In the genomic region with DNA sequence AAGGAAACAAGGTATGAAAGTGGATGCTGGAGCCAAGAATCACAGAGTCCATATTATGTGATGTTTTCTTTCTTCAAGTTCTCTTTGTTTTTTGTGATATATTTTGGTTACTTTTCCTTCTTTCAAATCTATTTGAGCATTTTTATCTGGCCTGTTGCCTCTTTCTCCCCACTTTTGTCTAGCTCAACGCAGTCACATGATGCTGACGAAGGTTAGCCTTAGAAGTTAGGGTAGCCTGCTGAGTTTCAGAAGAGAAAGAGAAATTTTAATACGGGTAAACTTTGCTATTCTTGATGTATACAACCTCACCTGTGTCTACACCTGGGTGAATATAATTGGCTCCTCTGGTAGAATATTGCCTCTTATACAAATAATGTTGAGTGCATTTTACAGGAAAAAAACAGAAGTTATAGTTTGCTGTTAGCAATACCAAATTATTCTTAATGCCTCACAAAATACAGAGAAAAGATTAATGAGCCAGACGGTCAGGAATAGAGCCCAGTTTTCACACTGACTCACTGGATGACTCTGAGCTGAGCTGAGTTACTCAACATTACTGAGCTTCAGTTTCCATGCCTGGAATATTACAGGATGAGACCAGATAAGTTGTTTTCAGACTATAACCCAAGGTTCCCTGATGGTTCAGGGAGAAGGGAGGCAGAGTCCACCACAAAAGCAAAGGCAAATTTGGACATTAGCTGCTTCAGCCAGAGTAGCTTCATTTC, we compare ENCODE assay signal across 13 cellular contexts.
DNase-seq lines count a peak whose midpoint lies in the region; ATAC-seq lines count a peak whose summit lies in the region.
"Had no signal": no experiment of that assay in that cellular context is flagged by ENCODE, and none has a peak within 500 bp of the region (broad histone marks: within the 10 kb centered on the region; RNA-seq: fewer than 3 reads in every experiment).

No MANE protein-coding gene starts in this region.

- POLR2A ChIA-PET in naive thymus-derived CD8-positive, alpha-beta T cell (lab: Charles Lee): no interaction called here

- no peak overlapping the region for H3K4me3 Mint-ChIP-seq in naive thymus-derived CD8-positive, alpha-beta T cell
- H3K4me3 Mint-ChIP-seq: B cell had no signal

- peaks cover 0 to 7% (median 0%) of the 10 kb centered on the region in 9 donors for H3K9me3 Mint-ChIP-seq in naive thymus-derived CD8-positive, alpha-beta T cell

- intact Hi-C loops in left cardiac atrium (cut with DNase I): no loop called here

- DNase-seq in A172 (ENCODE audit: low spot score): peak; percentile 89
- peak; percentile 91 for DNase-seq in HCEC 1CT
- peak; percentile 54 for DNase-seq in amniotic stem cell (lab: John Stamatoyannopoulos, UW)
- DNase-seq in left cardiac atrium: no peak
- no peak for DNase-seq in naive thymus-derived CD8-positive, alpha-beta T cell
- DNase-seq in D341Med (ENCODE audit: low spot score): no peak
- DNase-seq in nucleus accumbens (lab: John Stamatoyannopoulos, UW): no peak
- DNase-seq: activated CD4-positive, alpha-beta T cell treated with anti-CD3 and anti-CD28 coated beads for 48 hours; activated effector memory CD4-positive, alpha-beta T cell treated with anti-CD3 and anti-CD28 coated beads, Interleukin-2, amount 50 U/mL, for 16 hours; nephron progenitor cell; stimulated activated naive CD4-positive, alpha-beta T cell treated with Interleukin-2 at 50 U/mL for 16 hours had no signal

- H3K27me3 Mint-ChIP-seq in naive thymus-derived CD8-positive, alpha-beta T cell: peaks cover 1 to 46% (median 5%) of the 10 kb centered on the region in 5 donors

- ATAC-seq in left cardiac atrium (peak; percentile 75 to 93), GM19467 (IDR thresholded peaks at IDR 0.05; ENCODE audit: unreplicated experiment) (no peak)
- no peak for ATAC-seq in naive thymus-derived CD8-positive, alpha-beta T cell

- no peaks in the 10 kb centered on the region for H3K4me1 Mint-ChIP-seq in naive thymus-derived CD8-positive, alpha-beta T cell
- H3K4me1 Mint-ChIP-seq: B cell had no signal

- H3K27ac Mint-ChIP-seq in naive thymus-derived CD8-positive, alpha-beta T cell: no peak overlapping the region
- H3K27ac Mint-ChIP-seq: B cell had no signal

- no peaks in the 10 kb centered on the region for H3K36me3 Mint-ChIP-seq in naive thymus-derived CD8-positive, alpha-beta T cell

Comparison
In these comparisons a context has a peak if more than half of its experiments do, and no peak if none do; other contexts are left out.
1. DNase-seq: peak in A172 (single experiment), HCEC 1CT (single experiment) and amniotic stem cell (single experiment); none in left cardiac atrium (single experiment), naive thymus-derived CD8-positive, alpha-beta T cell (0 of 10), D341Med (single experiment) and nucleus accumbens (0 of 56).
2. ATAC-seq: peak in left cardiac atrium (2 of 2); none in naive thymus-derived CD8-positive, alpha-beta T cell (0 of 2) and GM19467 (single experiment).